1 cellular context compared by ENCODE assay signal in the genomic region with DNA sequence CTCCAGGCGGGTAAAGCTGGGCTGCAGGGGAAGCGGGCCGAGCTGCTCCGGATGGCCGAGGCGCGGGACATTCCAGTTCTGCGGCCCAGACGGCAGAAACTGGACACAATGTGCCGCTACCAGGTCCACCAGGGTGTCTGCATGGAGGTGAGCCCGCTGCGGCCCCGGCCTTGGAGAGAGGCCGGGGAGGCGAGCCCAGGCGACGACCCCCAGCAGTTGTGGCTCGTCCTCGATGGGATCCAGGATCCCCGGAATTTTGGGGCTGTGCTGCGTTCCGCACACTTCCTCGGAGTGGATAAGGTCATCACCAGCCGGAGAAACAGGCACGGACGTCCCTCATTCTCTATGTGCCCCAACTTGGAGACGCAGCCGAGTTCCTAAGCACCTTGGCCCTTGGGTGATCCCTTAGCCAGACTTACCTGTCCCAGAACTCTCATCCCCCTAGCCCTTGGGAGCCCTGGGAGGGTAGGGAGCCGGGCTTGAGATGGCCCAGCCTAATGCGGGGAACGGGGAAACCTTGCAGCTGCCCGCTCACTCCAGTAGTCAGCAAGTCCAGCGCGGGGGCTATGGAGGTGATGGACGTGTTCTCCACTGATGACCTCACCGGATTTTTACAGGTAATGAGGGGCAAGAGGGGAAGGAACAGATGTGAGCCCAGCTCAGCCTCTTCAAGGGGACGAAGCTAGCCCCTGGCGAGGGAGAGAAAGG.
TF ChIP-seq lines count a peak whose summit lies in the region.

No MANE protein-coding gene starts in this region.

TF ChIP-seq in K562, 482 proteins besides CTCF, POLR2A, EP300 and RAD21:
- TF ChIP-seq CC2D1A (IDR thresholded peaks at IDR 0.05) (no peak), NR2C2 (CRISPR knock-in tag; IDR thresholded peaks at IDR 0.05) (no peak), NR2C2 (tag; IDR thresholded peaks at IDR 0.05) (peak; percentile 74), ESRRA (IDR thresholded peaks at IDR 0.05; ENCODE audit: borderline replicate concordance, low read depth) (no peak), ATF7 (IDR thresholded peaks at IDR 0.05) (0 out of 2 replicates have a peak, but pooled peaks have one; percentile 13), ZNF766 (CRISPR knock-in tag; conservative IDR thresholded peaks at IDR 0.05) (no peak), SPI1 (IDR thresholded peaks at IDR 0.05; ENCODE audit: borderline replicate concordance, low read depth, low read length) (no peak), TAF9B (IDR thresholded peaks at IDR 0.05; ENCODE audit: partially characterized antibody) (no peak), ZNF232 (CRISPR knock-in tag; IDR thresholded peaks at IDR 0.05) (0 out of 2 replicates have a peak, but pooled peaks have one; percentile 42), NR2C1 (IDR thresholded peaks at IDR 0.05) (0 out of 2 replicates have a peak, but pooled peaks have one; percentile 22), NR2C1 (tag; IDR thresholded peaks at IDR 0.05) (no peak), ZNF24 (IDR thresholded peaks at IDR 0.05) (no peak), MED1 (CRISPR knock-in tag; IDR thresholded peaks at IDR 0.05; ENCODE audit: borderline replicate concordance) (no peak), POLR2G (IDR thresholded peaks at IDR 0.05; ENCODE audit: low read depth, low read length) (peak; percentile 32; the same call in 1 of the 2 replicates), ZNF12 (CRISPR knock-in tag; IDR thresholded peaks at IDR 0.05) (no peak), L3MBTL2 (IDR thresholded peaks at IDR 0.05) (no peak), NR4A1 (CRISPR knock-in tag; IDR thresholded peaks at IDR 0.05) (no peak), NR4A1 (tag; IDR thresholded peaks at IDR 0.05) (no peak), MTF1 (CRISPR knock-in tag; IDR thresholded peaks at IDR 0.05; ENCODE audit: borderline replicate concordance) (no peak), ZC3H4 (CRISPR knock-in tag; IDR thresholded peaks at IDR 0.05; ENCODE audit: borderline replicate concordance) (no peak), FOS (IDR thresholded peaks at IDR 0.05; ENCODE audit: extremely low read depth, insufficient read length) (no peak), SMAD2 (IDR thresholded peaks at IDR 0.05; ENCODE audit: low read depth, low read length) (no peak), SMARCC2 (IDR thresholded peaks at IDR 0.05; ENCODE audit: low read depth) (no peak), RBBP5 (IDR thresholded peaks at IDR 0.05; ENCODE audit: borderline replicate concordance, insufficient read depth, low read length, poor library complexity, severe bottlenecking) (peak; percentile 3)
- TF ChIP-seq, protein P1, sequence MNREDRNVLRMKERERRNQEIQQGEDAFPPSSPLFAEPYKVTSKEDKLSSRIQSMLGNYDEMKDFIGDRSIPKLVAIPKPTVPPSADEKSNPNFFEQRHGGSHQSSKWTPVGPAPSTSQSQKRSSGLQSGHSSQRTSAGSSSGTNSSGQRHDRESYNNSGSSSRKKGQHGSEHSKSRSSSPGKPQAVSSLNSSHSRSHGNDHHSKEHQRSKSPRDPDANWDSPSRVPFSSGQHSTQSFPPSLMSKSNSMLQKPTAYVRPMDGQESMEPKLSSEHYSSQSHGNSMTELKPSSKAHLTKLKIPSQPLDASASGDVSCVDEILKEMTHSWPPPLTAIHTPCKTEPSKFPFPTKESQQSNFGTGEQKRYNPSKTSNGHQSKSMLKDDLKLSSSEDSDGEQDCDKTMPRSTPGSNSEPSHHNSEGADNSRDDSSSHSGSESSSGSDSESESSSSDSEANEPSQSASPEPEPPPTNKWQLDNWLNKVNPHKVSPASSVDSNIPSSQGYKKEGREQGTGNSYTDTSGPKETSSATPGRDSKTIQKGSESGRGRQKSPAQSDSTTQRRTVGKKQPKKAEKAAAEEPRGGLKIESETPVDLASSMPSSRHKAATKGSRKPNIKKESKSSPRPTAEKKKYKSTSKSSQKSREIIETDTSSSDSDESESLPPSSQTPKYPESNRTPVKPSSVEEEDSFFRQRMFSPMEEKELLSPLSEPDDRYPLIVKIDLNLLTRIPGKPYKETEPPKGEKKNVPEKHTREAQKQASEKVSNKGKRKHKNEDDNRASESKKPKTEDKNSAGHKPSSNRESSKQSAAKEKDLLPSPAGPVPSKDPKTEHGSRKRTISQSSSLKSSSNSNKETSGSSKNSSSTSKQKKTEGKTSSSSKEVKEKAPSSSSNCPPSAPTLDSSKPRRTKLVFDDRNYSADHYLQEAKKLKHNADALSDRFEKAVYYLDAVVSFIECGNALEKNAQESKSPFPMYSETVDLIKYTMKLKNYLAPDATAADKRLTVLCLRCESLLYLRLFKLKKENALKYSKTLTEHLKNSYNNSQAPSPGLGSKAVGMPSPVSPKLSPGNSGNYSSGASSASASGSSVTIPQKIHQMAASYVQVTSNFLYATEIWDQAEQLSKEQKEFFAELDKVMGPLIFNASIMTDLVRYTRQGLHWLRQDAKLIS (CRISPR knock-in tag; IDR thresholded peaks at IDR 0.05) = 0 out of 2 replicates have a peak, but pooled peaks have one; percentile 49
- TF ChIP-seq, protein P2, sequence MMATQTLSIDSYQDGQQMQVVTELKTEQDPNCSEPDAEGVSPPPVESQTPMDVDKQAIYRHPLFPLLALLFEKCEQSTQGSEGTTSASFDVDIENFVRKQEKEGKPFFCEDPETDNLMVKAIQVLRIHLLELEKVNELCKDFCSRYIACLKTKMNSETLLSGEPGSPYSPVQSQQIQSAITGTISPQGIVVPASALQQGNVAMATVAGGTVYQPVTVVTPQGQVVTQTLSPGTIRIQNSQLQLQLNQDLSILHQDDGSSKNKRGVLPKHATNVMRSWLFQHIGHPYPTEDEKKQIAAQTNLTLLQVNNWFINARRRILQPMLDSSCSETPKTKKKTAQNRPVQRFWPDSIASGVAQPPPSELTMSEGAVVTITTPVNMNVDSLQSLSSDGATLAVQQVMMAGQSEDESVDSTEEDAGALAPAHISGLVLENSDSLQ (IDR thresholded peaks at IDR 0.05) = peak; percentile 22; the same call in 1 of the 2 replicates
- TF ChIP-seq, protein P3, sequence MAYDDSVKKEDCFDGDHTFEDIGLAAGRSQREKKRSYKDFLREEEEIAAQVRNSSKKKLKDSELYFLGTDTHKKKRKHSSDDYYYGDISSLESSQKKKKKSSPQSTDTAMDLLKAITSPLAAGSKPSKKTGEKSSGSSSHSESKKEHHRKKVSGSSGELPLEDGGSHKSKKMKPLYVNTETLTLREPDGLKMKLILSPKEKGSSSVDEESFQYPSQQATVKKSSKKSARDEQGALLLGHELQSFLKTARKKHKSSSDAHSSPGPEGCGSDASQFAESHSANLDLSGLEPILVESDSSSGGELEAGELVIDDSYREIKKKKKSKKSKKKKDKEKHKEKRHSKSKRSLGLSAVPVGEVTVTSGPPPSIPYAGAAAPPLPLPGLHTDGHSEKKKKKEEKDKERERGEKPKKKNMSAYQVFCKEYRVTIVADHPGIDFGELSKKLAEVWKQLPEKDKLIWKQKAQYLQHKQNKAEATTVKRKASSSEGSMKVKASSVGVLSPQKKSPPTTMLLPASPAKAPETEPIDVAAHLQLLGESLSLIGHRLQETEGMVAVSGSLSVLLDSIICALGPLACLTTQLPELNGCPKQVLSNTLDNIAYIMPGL (CRISPR knock-in tag; IDR thresholded peaks at IDR 0.05) = no peak
- TF ChIP-seq, protein P4, sequence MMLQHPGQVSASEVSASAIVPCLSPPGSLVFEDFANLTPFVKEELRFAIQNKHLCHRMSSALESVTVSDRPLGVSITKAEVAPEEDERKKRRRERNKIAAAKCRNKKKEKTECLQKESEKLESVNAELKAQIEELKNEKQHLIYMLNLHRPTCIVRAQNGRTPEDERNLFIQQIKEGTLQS (IDR thresholded peaks at IDR 0.05) = peak; percentile 54
- TF ChIP-seq, protein P4 (CRISPR knock-in tag; conservative IDR thresholded peaks at IDR 0.05) = no peak
- TF ChIP-seq, protein P5, sequence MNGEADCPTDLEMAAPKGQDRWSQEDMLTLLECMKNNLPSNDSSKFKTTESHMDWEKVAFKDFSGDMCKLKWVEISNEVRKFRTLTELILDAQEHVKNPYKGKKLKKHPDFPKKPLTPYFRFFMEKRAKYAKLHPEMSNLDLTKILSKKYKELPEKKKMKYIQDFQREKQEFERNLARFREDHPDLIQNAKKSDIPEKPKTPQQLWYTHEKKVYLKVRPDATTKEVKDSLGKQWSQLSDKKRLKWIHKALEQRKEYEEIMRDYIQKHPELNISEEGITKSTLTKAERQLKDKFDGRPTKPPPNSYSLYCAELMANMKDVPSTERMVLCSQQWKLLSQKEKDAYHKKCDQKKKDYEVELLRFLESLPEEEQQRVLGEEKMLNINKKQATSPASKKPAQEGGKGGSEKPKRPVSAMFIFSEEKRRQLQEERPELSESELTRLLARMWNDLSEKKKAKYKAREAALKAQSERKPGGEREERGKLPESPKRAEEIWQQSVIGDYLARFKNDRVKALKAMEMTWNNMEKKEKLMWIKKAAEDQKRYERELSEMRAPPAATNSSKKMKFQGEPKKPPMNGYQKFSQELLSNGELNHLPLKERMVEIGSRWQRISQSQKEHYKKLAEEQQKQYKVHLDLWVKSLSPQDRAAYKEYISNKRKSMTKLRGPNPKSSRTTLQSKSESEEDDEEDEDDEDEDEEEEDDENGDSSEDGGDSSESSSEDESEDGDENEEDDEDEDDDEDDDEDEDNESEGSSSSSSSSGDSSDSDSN (IDR thresholded peaks at IDR 0.05; ENCODE audit: borderline replicate concordance in 1 of 2, low read depth in 2 of 2, low read length in 2 of 2) = 0 out of 4 replicates have a peak, but pooled peaks of 1 of the 2 experiments have one; percentile 28
- TF ChIP-seq, protein P6, sequence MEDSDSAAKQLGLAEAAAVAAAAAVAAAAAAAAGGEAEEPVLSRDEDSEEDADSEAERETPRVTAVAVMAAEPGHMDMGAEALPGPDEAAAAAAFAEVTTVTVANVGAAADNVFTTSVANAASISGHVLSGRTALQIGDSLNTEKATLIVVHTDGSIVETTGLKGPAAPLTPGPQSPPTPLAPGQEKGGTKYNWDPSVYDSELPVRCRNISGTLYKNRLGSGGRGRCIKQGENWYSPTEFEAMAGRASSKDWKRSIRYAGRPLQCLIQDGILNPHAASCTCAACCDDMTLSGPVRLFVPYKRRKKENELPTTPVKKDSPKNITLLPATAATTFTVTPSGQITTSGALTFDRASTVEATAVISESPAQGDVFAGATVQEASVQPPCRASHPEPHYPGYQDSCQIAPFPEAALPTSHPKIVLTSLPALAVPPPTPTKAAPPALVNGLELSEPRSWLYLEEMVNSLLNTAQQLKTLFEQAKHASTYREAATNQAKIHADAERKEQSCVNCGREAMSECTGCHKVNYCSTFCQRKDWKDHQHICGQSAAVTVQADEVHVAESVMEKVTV (CRISPR knock-in tag; IDR thresholded peaks at IDR 0.05) = no peak
- TF ChIP-seq, protein P7, sequence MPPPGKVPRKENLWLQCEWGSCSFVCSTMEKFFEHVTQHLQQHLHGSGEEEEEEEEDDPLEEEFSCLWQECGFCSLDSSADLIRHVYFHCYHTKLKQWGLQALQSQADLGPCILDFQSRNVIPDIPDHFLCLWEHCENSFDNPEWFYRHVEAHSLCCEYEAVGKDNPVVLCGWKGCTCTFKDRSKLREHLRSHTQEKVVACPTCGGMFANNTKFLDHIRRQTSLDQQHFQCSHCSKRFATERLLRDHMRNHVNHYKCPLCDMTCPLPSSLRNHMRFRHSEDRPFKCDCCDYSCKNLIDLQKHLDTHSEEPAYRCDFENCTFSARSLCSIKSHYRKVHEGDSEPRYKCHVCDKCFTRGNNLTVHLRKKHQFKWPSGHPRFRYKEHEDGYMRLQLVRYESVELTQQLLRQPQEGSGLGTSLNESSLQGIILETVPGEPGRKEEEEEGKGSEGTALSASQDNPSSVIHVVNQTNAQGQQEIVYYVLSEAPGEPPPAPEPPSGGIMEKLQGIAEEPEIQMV (tag; conservative IDR thresholded peaks at IDR 0.05; ENCODE audit: low read depth) = no peak
- TF ChIP-seq, protein P8, sequence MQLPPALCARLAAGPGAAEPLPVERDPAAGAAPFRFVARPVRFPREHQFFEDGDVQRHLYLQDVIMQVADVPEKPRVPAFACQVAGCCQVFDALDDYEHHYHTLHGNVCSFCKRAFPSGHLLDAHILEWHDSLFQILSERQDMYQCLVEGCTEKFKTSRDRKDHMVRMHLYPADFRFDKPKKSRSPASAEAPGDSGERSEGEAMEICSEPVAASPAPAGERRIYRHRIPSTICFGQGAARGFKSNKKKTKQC (CRISPR knock-in tag; IDR thresholded peaks at IDR 0.05) = peak; percentile 12; the same call in 1 of the 2 replicates
